Comparison of ENCODE assay signal across 9 cellular contexts in genomic region chr4:121256346-121256745, GRCh38.
DNase-seq lines count a peak whose midpoint lies in the region; ATAC-seq and TF ChIP-seq lines count a peak whose summit lies in the region.
"Had no signal": no experiment of that assay in that cellular context is flagged by ENCODE, and none has a peak within 500 bp of the region (broad histone marks: within the 10 kb centered on the region; RNA-seq: fewer than 3 reads in every experiment).

No MANE protein-coding gene starts in this region.

- H3K27me3 Mint-ChIP-seq in chondrocyte (ENCODE audit: low read depth) = no peaks in the 10 kb centered on the region

- H3K27ac ChIP-seq in substantia nigra (ENCODE audit: low read depth, low read length, poor library complexity, severe bottlenecking) = no peak overlapping the region
- H3K27ac ChIP-seq: body of pancreas had no signal

- peak; percentile 50 for DNase-seq in activated T-cell treated with anti-CD3 and anti-CD28 coated beads for 24 hours (ENCODE audit: low read depth)
- DNase-seq in activated T-cell treated with anti-CD3 and anti-CD28 coated beads, Interleukin-2, amount 50 U/mL, for 1 hour = no peak
- DNase-seq in chondrocyte (ENCODE audit: low spot score) = no peak
- peak; percentile 18 to 21 for DNase-seq in stimulated activated CD4-positive, alpha-beta T cell treated with anti-CD3 and anti-CD28 coated beads, Interleukin-2, amount 100 ng/mL, for 48 hours
- no peak for DNase-seq in substantia nigra (lab: John Stamatoyannopoulos, UW)
- no peak for DNase-seq in NCI-H2107 treated with DMSO at 0.1 percent for 48 hours (lab: John Stamatoyannopoulos, UW; ENCODE audit: unreplicated experiment)

- peaks cover 2% of the 10 kb centered on the region for H3K36me3 Mint-ChIP-seq in chondrocyte (ENCODE audit: low read depth)

- ATAC-seq in HG03025 (IDR thresholded peaks at IDR 0.05; ENCODE audit: low FRiP score, unreplicated experiment) (peak; percentile 98), SK-N-SH treated with all-trans-retinoic acid at 6 μM for 48 hours (peak; percentile 69)
- ATAC-seq: body of pancreas had no signal

- H3K27ac Mint-ChIP-seq in chondrocyte (ENCODE audit: unreplicated experiment) = peak overlapping the region; percentile 89

- H3K4me1 Mint-ChIP-seq in chondrocyte (ENCODE audit: low read depth) = peaks cover 18% of the 10 kb centered on the region

- peaks cover 7% of the 10 kb centered on the region for H3K9me3 Mint-ChIP-seq in chondrocyte (ENCODE audit: low read depth)

- H3K4me3 Mint-ChIP-seq in chondrocyte (ENCODE audit: unreplicated experiment) = no peak overlapping the region

- TF ChIP-seq CTCF in chondrocyte (IDR thresholded peaks at IDR 0.05) = no peak

TF ChIP-seq in SK-N-SH treated with all-trans-retinoic acid at 6 μM for 48 hours, 23 proteins besides CTCF, POLR2A, EP300 and RAD21:
- TF ChIP-seq POU6F1 (CRISPR knock-in tag; IDR thresholded peaks at IDR 0.05; ENCODE audit: borderline replicate concordance, low read depth) (no peak), ZNF70 (CRISPR knock-in tag; IDR thresholded peaks at IDR 0.05) (no peak), TSHZ2 (CRISPR knock-in tag; IDR thresholded peaks at IDR 0.05) (no peak), ZNF8 (CRISPR knock-in tag; IDR thresholded peaks at IDR 0.05) (no peak), CREB5 (CRISPR knock-in tag; IDR thresholded peaks at IDR 0.05; ENCODE audit: low read depth) (no peak), ZFP30 (CRISPR knock-in tag; IDR thresholded peaks at IDR 0.05) (no peak), CSRNP3 (CRISPR knock-in tag; IDR thresholded peaks at IDR 0.05) (no peak), ZNF565 (CRISPR knock-in tag; conservative IDR thresholded peaks at IDR 0.05; ENCODE audit: low read depth) (no peak), SNAI2 (CRISPR knock-in tag; IDR thresholded peaks at IDR 0.05) (no peak), ESRRG (CRISPR knock-in tag; IDR thresholded peaks at IDR 0.05) (no peak), GLIS3 (CRISPR knock-in tag; IDR thresholded peaks at IDR 0.05) (no peak)
TF ChIP-seq in SK-N-SH treated with all-trans-retinoic acid at 6 μM for 48 hours: peak in this region for 0.

Comparison
In these comparisons a context has a peak if more than half of its experiments do, and no peak if none do; other contexts are left out.
1. DNase-seq: peak in activated T-cell treated with anti-CD3 and anti-CD28 coated beads for 24 hours (single experiment) and stimulated activated CD4-positive, alpha-beta T cell treated with anti-CD3 and anti-CD28 coated beads, Interleukin-2, amount 100 ng/mL, for 48 hours (2 of 2); none in activated T-cell treated with anti-CD3 and anti-CD28 coated beads, Interleukin-2, amount 50 U/mL, for 1 hour (single experiment), chondrocyte (single experiment), substantia nigra (0 of 49) and NCI-H2107 treated with DMSO at 0.1 percent for 48 hours (single experiment).